16 cellular contexts compared by ENCODE assay signal in the genomic region with DNA sequence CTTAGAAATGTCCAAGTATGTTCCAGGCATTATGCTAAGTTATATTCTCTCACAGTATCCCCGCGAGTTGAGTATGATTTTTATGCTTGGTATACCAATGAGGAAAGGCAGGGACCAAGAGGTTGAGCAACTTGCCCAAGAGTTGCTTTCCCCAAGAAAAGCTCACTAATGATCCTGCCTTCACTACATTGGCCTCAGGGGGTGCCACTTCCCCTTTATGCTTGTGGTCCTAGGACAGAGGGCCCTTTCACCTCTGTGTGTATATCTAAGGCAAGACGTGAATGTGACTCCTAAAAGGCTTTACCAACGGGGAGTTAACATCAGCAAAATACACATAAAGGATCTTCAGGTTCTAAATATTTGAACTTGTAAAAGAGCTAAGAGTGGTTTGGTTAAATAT.
DNase-seq lines count a peak whose midpoint lies in the region; ATAC-seq and TF ChIP-seq lines count a peak whose summit lies in the region.
"Had no signal": no experiment of that assay in that cellular context is flagged by ENCODE, and none has a peak within 500 bp of the region (broad histone marks: within the 10 kb centered on the region; RNA-seq: fewer than 3 reads in every experiment).

No MANE protein-coding gene starts in this region.

- H2AFZ ChIP-seq in H9 (ENCODE audit: low read length), result no peak overlapping the region

- no peak overlapping the region for H3K9ac ChIP-seq in H9 (ENCODE audit: extremely low read depth, insufficient read length, low read length)

- no peaks in the 10 kb centered on the region for H3K4me1 ChIP-seq in H9 (ENCODE audit: insufficient read depth, low read length)
- no peaks in the 10 kb centered on the region for H3K4me1 ChIP-seq in left lung
- no peaks in the 10 kb centered on the region for H3K4me1 ChIP-seq in SJCRH30

- H2BK15ac ChIP-seq in H9 (ENCODE audit: low read depth, low read length), result no peak overlapping the region

- H3K9me3 Mint-ChIP-seq in H9, result peaks cover 8 to 19% of the 10 kb centered on the region in 2 experiments; a peak in 3 of 5 replicates
- H3K9me3 Mint-ChIP-seq: immature natural killer cell had no signal

- H3K23ac ChIP-seq in H9 (ENCODE audit: insufficient read length, low read depth, low read length), result no peak overlapping the region

- peak; percentile 9 for ATAC-seq in left lung
- ATAC-seq: stimulated activated memory B cell treated with anti-CD40 and anti-IgM and Interleukin-4, amounts not matched to agents 10 μg/mL and 1 μg/mL and 100 μg/mL, for 72 hours had no signal

- H3K23me2 ChIP-seq in H9 (ENCODE audit: insufficient read length, low read depth, low read length, poor library complexity, severe bottlenecking), result no peaks in the 10 kb centered on the region

- H4K20me1 ChIP-seq in H9 (ENCODE audit: control insufficient read depth, insufficient read depth, insufficient read length), result no peaks in the 10 kb centered on the region

- peaks cover 0 to 9% (median 0%) of the 10 kb centered on the region in 3 experiments; a peak in 3 of 7 replicates for H3K36me3 Mint-ChIP-seq in H9 (ENCODE audit: insufficient read depth in 1 of 3, low read depth in 3 of 3)
- H3K36me3 Mint-ChIP-seq: immature natural killer cell; stimulated activated memory B cell treated with anti-CD40 and anti-IgM and Interleukin-4, amounts not matched to agents 10 μg/mL and 1 μg/mL and 100 μg/mL, for 72 hours had no signal

- H3K79me2 ChIP-seq in H9 (ENCODE audit: insufficient read depth, low read length), result no peaks in the 10 kb centered on the region

- H2BK5ac ChIP-seq in H9 (ENCODE audit: insufficient read length, low read length), result no peak overlapping the region

- H4K5ac ChIP-seq in H9 (ENCODE audit: insufficient read length, low read depth, low read length), result no peak overlapping the region

- TF ChIP-seq CTCF in GM06990 (IDR thresholded peaks at IDR 0.05; ENCODE audit: insufficient read depth, low read length, poor library complexity, severe bottlenecking) (peak; percentile 37), H9 (conservative IDR thresholded peaks at IDR 0.05) (peak; percentile 43; the same call in 2 of the 3 replicates), left lung (IDR thresholded peaks at IDR 0.05) (no peak)

- no peak overlapping the region for H3K56ac ChIP-seq in H9 (ENCODE audit: insufficient read length, low read depth, low read length)

- no peak overlapping the region for H2BK120ac ChIP-seq in H9 (ENCODE audit: low read depth, low read length, poor library complexity, severe bottlenecking)

- DNase-seq in GM06990 (ENCODE audit: extremely low read depth, insufficient read length), result no peak
- DNase-seq in H9, result peak; percentile 31
- peak; percentile 23 for DNase-seq in OCI-M1 (lab: John Stamatoyannopoulos, UW)
- no peak for DNase-seq in left lung
- no peak for DNase-seq in DMS79 (lab: John Stamatoyannopoulos, UW)
- DNase-seq in NK-92 treated with Interleukin-12 subunit alpha and Interleukin-12 subunit beta, amount 100 ng/mL, for 24 hours (lab: John Stamatoyannopoulos, UW), result no peak
- DNase-seq in SJCRH30, result no peak
- DNase-seq in cardiac septum (ENCODE audit: low spot score), result no peak
- DNase-seq: activated CD4-positive, alpha-beta T cell treated with anti-CD3 and anti-CD28 coated beads, Interleukin-2, amount 10 ng/mL, durations not matched to agents 7 days and 5 days; DMS79 treated with DMSO at 0.1 percent for 48 hours; immature natural killer cell; KG1; NCI-H1930; stimulated activated CD4-positive, alpha-beta T cell treated with anti-CD3 and anti-CD28 coated beads, Interleukin-4, amount 100 ng/mL, for 1 hour had no signal

- WGBS in H9 (ENCODE audit: extremely low coverage, insufficient read length, low lambda C conversion rate), result no CpG with 5 or more reads among the region's 4 CpGs

- H3K27ac ChIP-seq in H9 (ENCODE audit: insufficient read length, low read depth, low read length) (no peak overlapping the region), left lung (no peak overlapping the region), SJCRH30 (no peak overlapping the region)

- H3K27ac Mint-ChIP-seq in H9, result no peak overlapping the region
- H3K27ac Mint-ChIP-seq: activated CD4-positive, alpha-beta T cell treated with anti-CD3 and anti-CD28 coated beads, Interleukin-2, amount 10 ng/mL, durations not matched to agents 7 days and 5 days; activated T-helper 2 cell treated with anti-CD3 and anti-CD28 coated beads, Interferon-gamma antibody, Interleukin-2, Interleukin-4, amounts not matched to agents 10 μg/mL and 5 μg/mL and 100 μg/mL, durations not matched to agents 14 hours and 24 hours and 36 hours; stimulated activated memory B cell treated with anti-CD40 and anti-IgM and Interleukin-4, amounts not matched to agents 10 μg/mL and 1 μg/mL and 100 μg/mL, for 72 hours had no signal

- no peak overlapping the region for H3K14ac ChIP-seq in H9 (ENCODE audit: insufficient read depth, low read length)

- no peaks in the 10 kb centered on the region for H3K4me1 Mint-ChIP-seq in H9
- H3K4me1 Mint-ChIP-seq: activated CD4-positive, alpha-beta T cell treated with anti-CD3 and anti-CD28 coated beads, Interleukin-2, amount 10 ng/mL, durations not matched to agents 7 days and 5 days; immature natural killer cell had no signal

- H4K91ac ChIP-seq in H9 (ENCODE audit: insufficient read length, low read depth, low read length), result no peak overlapping the region

- H2BK12ac ChIP-seq in H9 (ENCODE audit: insufficient read length, low read depth, low read length), result no peak overlapping the region

- H3K18ac ChIP-seq in H9 (ENCODE audit: insufficient read length, low read depth, low read length), result no peak overlapping the region

- H3K9me3 ChIP-seq in H9 (ENCODE audit: control insufficient read depth, low read depth, low read length), result no peaks in the 10 kb centered on the region
- peaks cover 0 to 6% of the 10 kb centered on the region in 2 donors for H3K9me3 ChIP-seq in left lung
- H3K9me3 ChIP-seq in SJCRH30 (replicated peaks), result no peaks in the 10 kb centered on the region

- intact Hi-C loops in left lung (cut with DNase I), result no loop called here
- intact Hi-C loops in cardiac septum (cut with DNase I), result no loop called here

- no peak overlapping the region for H3K4ac ChIP-seq in H9 (ENCODE audit: low read depth, low read length)

- no peaks in the 10 kb centered on the region for H3K27me3 Mint-ChIP-seq in H9 (ENCODE audit: low read depth)
- H3K27me3 Mint-ChIP-seq: activated CD4-positive, alpha-beta T cell treated with anti-CD3 and anti-CD28 coated beads, Interleukin-2, amount 10 ng/mL, durations not matched to agents 7 days and 5 days; stimulated activated memory B cell treated with anti-CD40 and anti-IgM and Interleukin-4, amounts not matched to agents 10 μg/mL and 1 μg/mL and 100 μg/mL, for 72 hours had no signal

- no peaks in the 10 kb centered on the region for H3K79me1 ChIP-seq in H9 (ENCODE audit: insufficient read depth, low read depth, low read length, poor library complexity, severe bottlenecking)

- no peak overlapping the region for H2AK5ac ChIP-seq in H9 (ENCODE audit: insufficient read length, low read length)

- H3K4me3 ChIP-seq in GM06990 (replicated peaks; ENCODE audit: low read depth, low read length) (no peak overlapping the region), left lung (no peak overlapping the region), SJCRH30 (no peak overlapping the region)

- H3K27me3 ChIP-seq in GM06990 (replicated peaks; ENCODE audit: control insufficient read depth, insufficient read depth, low read length), result no peaks in the 10 kb centered on the region
- H3K27me3 ChIP-seq in H9 (ENCODE audit: insufficient read depth, low read length), result no peaks in the 10 kb centered on the region
- no peaks in the 10 kb centered on the region for H3K27me3 ChIP-seq in left lung
- no peaks in the 10 kb centered on the region for H3K27me3 ChIP-seq in SJCRH30

- no peak overlapping the region for H2BK20ac ChIP-seq in H9 (ENCODE audit: low read depth, low read length, poor library complexity, severe bottlenecking)

- no peak overlapping the region for H3K4me3 Mint-ChIP-seq in H9
- H3K4me3 Mint-ChIP-seq: activated CD4-positive, alpha-beta T cell treated with anti-CD3 and anti-CD28 coated beads, Interleukin-2, amount 10 ng/mL, durations not matched to agents 7 days and 5 days; immature natural killer cell; stimulated activated memory B cell treated with anti-CD40 and anti-IgM and Interleukin-4, amounts not matched to agents 10 μg/mL and 1 μg/mL and 100 μg/mL, for 72 hours had no signal

- no peak overlapping the region for H3K4me2 ChIP-seq in H9 (ENCODE audit: insufficient read depth, insufficient read length, low read length)

- H3K36me3 ChIP-seq in GM06990 (ENCODE audit: control insufficient read depth, insufficient read depth, low read length) (no peaks in the 10 kb centered on the region), left lung (no peaks in the 10 kb centered on the region), SJCRH30 (no peaks in the 10 kb centered on the region)

- H4K8ac ChIP-seq in H9 (replicated peaks; ENCODE audit: insufficient read length, low read depth, low read length), result no peak overlapping the region

- no peak overlapping the region for H3T11ph ChIP-seq in H9 (ENCODE audit: low read length)

Comparison
In these comparisons a context has a peak if more than half of its experiments do, and no peak if none do; other contexts are left out.
1. DNase-seq: peak in H9 (single experiment) and OCI-M1 (single experiment); none in GM06990 (single experiment), left lung (0 of 2), DMS79 (single experiment), NK-92 treated with Interleukin-12 subunit alpha and Interleukin-12 subunit beta, amount 100 ng/mL, for 24 hours (single experiment), SJCRH30 (0 of 2) and cardiac septum (single experiment).
2. CTCF ChIP-seq: peak in GM06990 (single experiment) and H9 (single experiment); none in left lung (0 of 2).